Comparison of ENCODE assay signal across 19 cellular contexts in the genomic region with DNA sequence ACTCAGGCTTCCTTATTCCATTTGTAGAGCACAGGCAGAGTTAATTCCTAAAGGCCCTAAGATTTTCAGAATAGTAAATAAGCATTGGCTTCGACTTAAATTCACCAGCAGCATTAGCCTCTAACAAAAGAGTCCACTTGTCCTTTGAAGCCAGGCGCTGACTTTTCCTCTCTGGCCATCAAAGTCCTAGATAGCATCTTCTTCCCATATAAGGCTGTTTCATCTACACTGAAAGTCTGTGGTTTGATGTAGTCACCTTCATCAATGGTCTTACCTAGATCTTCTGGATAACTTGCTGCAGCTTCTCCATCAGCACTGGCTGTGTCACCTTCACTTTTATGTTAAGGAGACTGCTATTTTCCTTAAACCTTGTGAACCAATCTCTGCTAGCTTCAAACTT.
"Had no signal": no experiment of that assay in that cellular context is flagged by ENCODE, and none has a peak within 500 bp of the region (broad histone marks: within the 10 kb centered on the region; RNA-seq: fewer than 3 reads in every experiment).

No MANE protein-coding gene starts in this region.

- DNase-seq: colonic mucosa; cortex of kidney; dermis blood vessel endothelial cell; dorsolateral prefrontal cortex; effector CD4-positive, alpha-beta T cell; effector CD8-positive, alpha-beta T cell; effector memory CD4-positive, alpha-beta T cell; effector memory CD8-positive, alpha-beta T cell; endodermal cell; erythroblast; esophagus squamous epithelium; foreskin fibroblast; foreskin keratinocyte; foreskin melanocyte; gastrocnemius medialis; glutamatergic neuron; head of caudate nucleus; heart left ventricle; heart right ventricle had no signal
